Comparison of ENCODE assay signal across 1 cellular context in the genomic region with DNA sequence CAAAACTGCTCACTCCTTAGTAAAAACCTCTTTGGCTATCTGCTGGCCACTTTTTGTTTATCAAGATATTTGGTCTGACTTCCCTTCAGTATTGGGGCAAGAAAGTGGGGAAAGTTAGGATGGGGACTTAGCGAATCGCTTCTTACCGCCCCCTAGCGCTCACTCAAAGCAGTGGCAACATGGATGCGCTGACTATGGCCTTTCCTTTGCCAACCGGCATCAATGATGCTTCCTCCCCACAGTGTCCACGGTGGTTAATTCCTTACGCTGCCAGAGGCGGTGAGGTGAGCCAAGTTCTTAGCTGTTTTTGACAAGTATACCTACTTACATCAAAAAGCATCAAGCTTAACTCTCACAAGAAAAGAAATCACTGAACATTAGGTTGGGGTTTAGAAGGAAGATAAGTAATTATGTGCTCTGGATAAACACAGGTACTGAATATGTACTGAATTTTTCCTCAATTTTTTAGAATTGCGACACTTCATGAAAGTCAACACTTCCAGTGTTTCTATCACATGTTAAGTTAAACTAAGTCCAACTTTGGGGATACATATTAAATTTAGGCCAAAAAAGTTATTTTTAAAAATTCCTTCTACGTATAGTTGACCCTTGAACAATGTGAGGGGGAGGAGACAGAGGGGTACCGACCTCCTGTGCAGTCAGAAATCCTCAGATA.
TF ChIP-seq lines count a peak whose summit lies in the region.

No MANE protein-coding gene starts in this region.

TF ChIP-seq in WTC11, 78 proteins besides CTCF, POLR2A, EP300 and RAD21 (continued from another document):
- no peak for TF ChIP-seq ZNF281 (CRISPR knock-in tag; IDR thresholded peaks at IDR 0.05)
- TF ChIP-seq ZNF121 (CRISPR knock-in tag; IDR thresholded peaks at IDR 0.05): no peak
- TF ChIP-seq, protein P1, sequence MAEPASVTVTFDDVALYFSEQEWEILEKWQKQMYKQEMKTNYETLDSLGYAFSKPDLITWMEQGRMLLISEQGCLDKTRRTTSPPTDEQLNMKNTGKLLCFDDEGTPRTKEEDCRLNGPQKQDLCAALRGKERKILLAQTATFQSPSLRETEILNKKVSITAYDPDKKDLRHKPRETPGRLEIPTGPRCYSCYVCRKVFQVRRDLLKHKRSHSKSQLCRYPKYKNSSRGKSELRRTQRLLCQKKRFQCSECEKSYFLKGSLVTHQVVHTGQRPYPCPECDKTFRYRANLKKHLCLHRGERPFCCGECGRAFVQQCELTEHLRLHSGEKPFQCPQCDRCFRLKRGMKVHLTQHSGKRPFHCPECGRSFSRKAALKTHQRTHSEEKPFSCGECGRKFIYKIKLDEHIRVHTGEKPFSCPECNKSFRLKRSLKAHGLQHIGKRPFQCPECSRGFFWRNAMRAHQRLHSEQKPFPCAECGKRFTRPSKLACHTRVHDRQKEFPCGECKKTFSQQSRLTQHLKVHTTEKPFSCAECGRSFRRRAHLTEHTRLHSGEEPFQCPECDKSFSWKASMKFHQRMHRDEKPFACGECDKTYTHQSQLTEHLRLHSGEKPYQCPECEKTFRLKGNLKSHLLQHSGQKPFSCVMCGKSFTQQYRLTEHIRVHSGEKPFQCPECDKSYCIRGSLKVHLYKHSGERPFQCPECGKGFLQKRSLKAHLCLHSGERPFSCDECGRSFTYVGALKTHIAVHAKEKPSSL (CRISPR knock-in tag; conservative IDR thresholded peaks at IDR 0.05): no peak
- TF ChIP-seq NFATC4 (CRISPR knock-in tag; IDR thresholded peaks at IDR 0.05): no peak
- TF ChIP-seq, protein P2, sequence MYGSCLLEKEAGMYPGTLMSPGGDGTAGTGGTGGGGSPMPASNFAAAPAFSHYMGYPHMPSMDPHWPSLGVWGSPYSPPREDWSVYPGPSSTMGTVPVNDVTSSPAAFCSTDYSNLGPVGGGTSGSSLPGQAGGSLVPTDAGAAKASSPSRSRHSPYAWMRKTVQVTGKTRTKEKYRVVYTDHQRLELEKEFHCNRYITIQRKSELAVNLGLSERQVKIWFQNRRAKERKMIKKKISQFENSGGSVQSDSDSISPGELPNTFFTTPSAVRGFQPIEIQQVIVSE (CRISPR knock-in tag; IDR thresholded peaks at IDR 0.05; ENCODE audit: borderline replicate concordance): no peak
- TF ChIP-seq NFE2L1 (CRISPR knock-in tag; IDR thresholded peaks at IDR 0.05): no peak
- no peak for TF ChIP-seq ATF1 (CRISPR knock-in tag; IDR thresholded peaks at IDR 0.05)
- no peak for TF ChIP-seq NR3C1 (CRISPR knock-in tag; conservative IDR thresholded peaks at IDR 0.05; ENCODE audit: low read depth)
